21 cellular contexts compared by ENCODE assay signal in the genomic region with DNA sequence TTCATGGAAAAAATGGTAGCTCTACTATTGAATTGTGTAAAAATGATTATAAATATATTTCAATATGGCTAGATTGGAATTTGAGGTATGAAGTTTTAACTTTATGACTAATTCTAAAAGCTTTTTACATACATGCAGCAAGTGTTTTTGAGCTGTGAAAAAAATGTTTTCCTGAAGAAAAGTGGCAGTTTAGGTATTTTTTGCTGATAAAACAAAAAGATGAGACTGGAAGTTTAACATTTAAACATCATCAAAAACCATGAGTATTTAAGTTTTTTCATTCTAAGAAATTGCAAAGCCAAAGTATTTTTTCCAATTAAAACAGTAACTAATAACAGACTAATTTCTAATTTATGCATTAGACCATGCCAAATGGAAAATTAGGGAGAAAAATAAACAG.
"Had no signal": no experiment of that assay in that cellular context is flagged by ENCODE, and none has a peak within 500 bp of the region (broad histone marks: within the 10 kb centered on the region; RNA-seq: fewer than 3 reads in every experiment).

No MANE protein-coding gene starts in this region.

- H3K9me3 ChIP-seq: esophagus muscularis mucosa, gastroesophageal sphincter, heart left ventricle, left lung, lower lobe of right lung had no signal

- DNase-seq: dermis blood vessel endothelial cell; dorsolateral prefrontal cortex; effector CD4-positive, alpha-beta T cell; effector memory CD4-positive, alpha-beta T cell; foreskin keratinocyte; hippocampal formation; left cardiac atrium; left lung; left ventricle myocardium superior; lower lobe of right lung; mesendoderm; midbrain had no signal

- ATAC-seq: foreskin keratinocyte, gastroesophageal sphincter, left lung, lower lobe of right lung had no signal

- H3K4me1 ChIP-seq: esophagus muscularis mucosa, foreskin keratinocyte, gastroesophageal sphincter, left lung, lower lobe of right lung had no signal

- H3K4me3 ChIP-seq: coronary artery, dorsolateral prefrontal cortex, esophagus muscularis mucosa, gastroesophageal sphincter, heart left ventricle, left lung, lower lobe of right lung had no signal

- FAIRE-seq: colon, endothelial cell of umbilical vein, frontal cortex, islet of Langerhans, keratinocyte had no signal

- H3K36me3 ChIP-seq: esophagus muscularis mucosa, gastroesophageal sphincter, heart left ventricle, left lung, lower lobe of right lung had no signal

- H3K27ac ChIP-seq: coronary artery, dorsolateral prefrontal cortex, esophagus muscularis mucosa, foreskin keratinocyte, gastroesophageal sphincter, left lung, lower lobe of right lung had no signal

- H3K27me3 ChIP-seq: esophagus muscularis mucosa, foreskin keratinocyte, gastroesophageal sphincter, heart left ventricle, left lung had no signal
